Comparison of ENCODE assay signal across 9 cellular contexts in genomic region chr3:134797080-134797801, GRCh38. TPM values are rescaled to one million over a fixed set of nuclear protein-coding genes. Genes with fewer than 3 reads are reported as not detected.
DNase-seq lines count a peak whose midpoint lies in the region; ATAC-seq and TF ChIP-seq lines count a peak whose summit lies in the region.
"Had no signal": no experiment of that assay in that cellular context is flagged by ENCODE, and none has a peak within 500 bp of the region (broad histone marks: within the 10 kb centered on the region; RNA-seq: fewer than 3 reads in every experiment).

No MANE protein-coding gene starts in this region.

- no peaks in the 10 kb centered on the region for H3K36me3 ChIP-seq in sigmoid colon
- H3K36me3 ChIP-seq: MG63 had no signal

- DNase-seq in T-helper 17 cell, result no peak
- no peak for DNase-seq in sigmoid colon
- DNase-seq in GM20000 (ENCODE audit: low spot score), result no peak
- no peak for DNase-seq in NCI-H446 treated with DMSO at 0.1 percent for 48 hours (lab: John Stamatoyannopoulos, UW)
- DNase-seq in DMS53 treated with DMSO at 0.1 percent for 48 hours (lab: John Stamatoyannopoulos, UW; ENCODE audit: unreplicated experiment), result no peak
- DNase-seq: stimulated activated CD4-positive, alpha-beta T cell treated with anti-CD3 and anti-CD28 coated beads, Interleukin-4, amount 100 ng/mL, for 24 hours had no signal

- 12 to 24% methylated on average over 32 of the region's 32 CpGs for WGBS in sigmoid colon, 2 donors

- intact Hi-C loops in sigmoid colon (cut with DNase I), result loop anchor here (5.0 kb wide), 2 partner anchors 135 to 1400 kb away; partner anchors contain the start of gene MSL2

- ATAC-seq in T-helper 17 cell, result no peak

- no peak overlapping the region for H3K27ac Mint-ChIP-seq in T-helper 17 cell

- TF ChIP-seq POLR2A in sigmoid colon (IDR thresholded peaks at IDR 0.05), result no peak

- H3K27me3 ChIP-seq in sigmoid colon, result peaks cover 0 to 25% (median 5%) of the 10 kb centered on the region in 3 donors

- H3K4me3 ChIP-seq in GM08714 (ENCODE audit: low read length) (peak overlapping the region; percentile 66; the same call in 1 of the 2 replicates), iPS-11a (ENCODE audit: low read depth, low read length) (peak overlapping the region; percentile 33), sigmoid colon (peak overlapping the region; percentile 54 to 82 (median 59))
- H3K4me3 ChIP-seq: MG63 had no signal

- peaks cover 0 to 63% (median 36%) of the 10 kb centered on the region in 4 donors for H3K4me1 ChIP-seq in sigmoid colon

- H3K36me3 Mint-ChIP-seq in T-helper 17 cell (ENCODE audit: low read depth), result peaks cover 3% of the 10 kb centered on the region

- TF ChIP-seq EP300 in sigmoid colon (IDR thresholded peaks at IDR 0.05), result no peak

- H3K9me3 ChIP-seq in T-helper 17 cell (ENCODE audit: control insufficient read depth, low read length, poor library complexity, severe bottlenecking) (no peaks in the 10 kb centered on the region), sigmoid colon (no peaks in the 10 kb centered on the region)
- H3K9me3 ChIP-seq: MG63 had no signal

- peak overlapping the region; percentile 95 for H3K4me3 Mint-ChIP-seq in T-helper 17 cell

- TF ChIP-seq CTCF in sigmoid colon (IDR thresholded peaks at IDR 0.05), result no peak
- no peak for TF ChIP-seq CTCF in GM20000 (IDR thresholded peaks at IDR 0.05; ENCODE audit: extremely low read depth, missing control alignments)

- H3K27ac ChIP-seq in sigmoid colon, result peak overlapping the region in 3 of 4 donors; percentile 62 to 81 (median 77)

- H3K4me1 Mint-ChIP-seq in T-helper 17 cell, result peaks cover 19% of the 10 kb centered on the region

- H3K27me3 Mint-ChIP-seq in T-helper 17 cell, result peaks cover 48% of the 10 kb centered on the region

RNA-seq across cellular contexts. Expression of gene EPHB1, which starts 2.2 kb away (rescaled TPM):
- total RNA-seq in T-helper 17 cell (1 to 10 TPM; 1.3 to 3.5 TPM), sigmoid colon (10 to 100 TPM in 2 of 4 donors, 1 to 10 TPM in 2; 2.5 to 17.3 (median 10.0) TPM)
- polyA plus RNA-seq in sigmoid colon, result under 1 TPM in 1 of 3 donors, not detected in 2; 0.29 TPM
